22 cellular contexts compared by ENCODE assay signal in the genomic region with DNA sequence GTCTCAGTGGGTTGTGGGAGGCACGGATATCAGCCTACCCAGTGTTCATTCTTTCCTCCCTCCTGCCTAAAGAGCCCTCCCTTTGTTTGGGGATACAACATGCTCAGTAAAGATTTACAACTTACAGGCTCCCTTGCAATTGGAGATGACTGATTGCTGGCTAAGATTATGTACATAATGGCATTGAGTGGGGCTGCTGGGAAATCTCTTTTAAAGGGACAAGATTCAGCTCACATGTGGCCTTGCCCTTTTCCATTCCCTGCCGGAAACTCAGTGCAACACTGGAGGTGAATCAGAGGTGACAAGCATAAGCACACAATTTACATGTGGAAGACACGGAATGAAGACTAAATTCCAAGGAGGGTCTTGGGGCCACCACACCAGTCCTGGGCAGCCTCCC.
"Had no signal": no experiment of that assay in that cellular context is flagged by ENCODE, and none has a peak within 500 bp of the region (broad histone marks: within the 10 kb centered on the region; RNA-seq: fewer than 3 reads in every experiment).

No MANE protein-coding gene starts in this region.

- H3K27ac ChIP-seq: dorsolateral prefrontal cortex, psoas muscle, sigmoid colon, testis, tibial artery, upper lobe of left lung had no signal

- DNase-seq: dorsolateral prefrontal cortex; effector CD4-positive, alpha-beta T cell; hypothalamus; immature natural killer cell; islet precursor cell; kidney glomerular epithelial cell; naive thymus-derived CD4-positive, alpha-beta T cell; nucleus accumbens; posterior cingulate gyrus; psoas muscle; right cardiac atrium; sigmoid colon; stimulated activated CD4-positive, alpha-beta T cell treated with anti-CD3 and anti-CD28 coated beads, Interleukin-2, amount 100 ng/mL, for 24 hours; stimulated activated CD4-positive, alpha-beta T cell treated with anti-CD3 and anti-CD28 coated beads, Interleukin-4, amount 100 ng/mL, for 4 hours; stimulated activated naive CD8-positive, alpha-beta T cell treated with anti-CD3 and anti-CD28 coated beads, Interleukin-15, Interleukin-2, amounts not matched to agents 100 U/mL and 50 U/mL, for 24 hours; substantia nigra; testis; tibial artery; upper lobe of left lung had no signal

- ATAC-seq: left lobe of liver; naive thymus-derived CD4-positive, alpha-beta T cell; psoas muscle; right cardiac atrium; stimulated activated memory B cell treated with anti-CD40 and anti-IgM and Interleukin-4, amounts not matched to agents 10 μg/mL and 1 μg/mL and 100 μg/mL, for 72 hours; stimulated activated naive CD8-positive, alpha-beta T cell treated with anti-CD3 and anti-CD28 coated beads, Interleukin-15, Interleukin-2, amounts not matched to agents 100 U/mL and 50 U/mL, for 24 hours had no signal

- H3K9me3 ChIP-seq: psoas muscle, sigmoid colon, testis, tibial artery, upper lobe of left lung had no signal

- H3K4me3 ChIP-seq: dorsolateral prefrontal cortex, lung, psoas muscle, sigmoid colon, testis, tibial artery, upper lobe of left lung had no signal

- H3K27me3 ChIP-seq: dorsolateral prefrontal cortex, sigmoid colon, testis, tibial artery, upper lobe of left lung had no signal

- H3K36me3 ChIP-seq: sigmoid colon, tibial artery, upper lobe of left lung had no signal

- H3K4me1 ChIP-seq: psoas muscle, sigmoid colon, testis, tibial artery, upper lobe of left lung had no signal
